ENCODE assay signal across 8 cellular contexts in the genomic region with DNA sequence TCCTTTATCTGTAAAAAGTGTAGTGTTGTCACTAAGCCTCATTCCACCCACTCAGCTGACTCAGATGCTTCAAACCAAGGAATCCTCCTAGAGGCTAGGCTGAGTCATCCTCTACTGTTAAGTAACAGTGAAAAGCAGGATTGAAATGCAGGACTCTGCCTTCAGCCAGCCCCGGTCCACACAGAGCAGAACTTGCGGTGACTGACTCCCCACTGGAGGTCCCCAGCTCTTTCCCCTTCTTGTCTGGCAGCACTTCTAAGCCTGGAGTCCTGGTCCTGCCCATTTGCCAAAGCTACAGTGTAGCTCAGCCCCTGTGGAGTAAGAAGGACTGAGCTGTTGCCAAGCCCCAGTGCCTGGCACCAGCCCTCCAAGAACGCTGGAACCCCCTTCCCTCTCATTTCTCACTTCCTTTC. TPM values are rescaled to one million over a fixed set of nuclear protein-coding genes. Genes with fewer than 3 reads are reported as not detected.
DNase-seq lines count a peak whose midpoint lies in the region; TF ChIP-seq lines count a peak whose summit lies in the region.

No MANE protein-coding gene starts in this region.

- H2AFZ ChIP-seq in trophoblast cell (ENCODE audit: insufficient read depth, low read length, poor library complexity) = no peak overlapping the region

- H3K9me3 ChIP-seq in esophagus squamous epithelium (no peaks in the 10 kb centered on the region), trophoblast cell (ENCODE audit: insufficient read depth, low read depth, low read length) (peaks cover 5% of the 10 kb centered on the region)

- H3K79me1 ChIP-seq in trophoblast cell (ENCODE audit: low read length) = peaks cover 2% of the 10 kb centered on the region

- intact Hi-C loops in esophagus squamous epithelium (cut with DNase I) = no loop called here

- H4K91ac ChIP-seq in trophoblast cell (ENCODE audit: low read depth, low read length) = peak overlapping the region; percentile 1

- no peak overlapping the region for H3K4ac ChIP-seq in trophoblast cell (ENCODE audit: low read depth, low read length)

- no peak overlapping the region for H3K14ac ChIP-seq in trophoblast cell (ENCODE audit: low read length)

- H3K9me3 Mint-ChIP-seq in HFFc6 = no peaks in the 10 kb centered on the region

- H3K27me3 ChIP-seq in esophagus squamous epithelium (no peaks in the 10 kb centered on the region), trophoblast cell (ENCODE audit: insufficient read depth, low read length) (no peaks in the 10 kb centered on the region)

- no peak overlapping the region for H3K23ac ChIP-seq in trophoblast cell (ENCODE audit: low read length)

- H4K8ac ChIP-seq in trophoblast cell (ENCODE audit: low read depth, low read length) = no peak overlapping the region

- H3K36me3 ChIP-seq in esophagus squamous epithelium (no peaks in the 10 kb centered on the region), trophoblast cell (ENCODE audit: control insufficient read depth in 1 of 2, insufficient read depth in 2 of 2, low read length in 2 of 2) (no peaks in the 10 kb centered on the region)

- H3K4me1 ChIP-seq in esophagus squamous epithelium = peaks cover 31 to 92% (median 55%) of the 10 kb centered on the region in 3 donors
- peaks cover 22 to 36% of the 10 kb centered on the region in 2 experiments for H3K4me1 ChIP-seq in trophoblast cell (ENCODE audit: control insufficient read depth in 1 of 2, insufficient read depth in 2 of 2, low read length in 2 of 2)

- H3K4me3 ChIP-seq in esophagus squamous epithelium = peak overlapping the region; percentile 34 to 63 (median 47)
- no peak overlapping the region for H3K4me3 ChIP-seq in trophoblast cell (ENCODE audit: low read depth, low read length)

- H2AK5ac ChIP-seq in trophoblast cell (ENCODE audit: low read length) = no peak overlapping the region

- no peaks in the 10 kb centered on the region for H3K79me2 ChIP-seq in trophoblast cell (ENCODE audit: control insufficient read depth, insufficient read depth, low read length, poor library complexity)

- H3K4me3 Mint-ChIP-seq in HFFc6 = peak overlapping the region; percentile 85

- H3K27ac ChIP-seq in esophagus squamous epithelium = peak overlapping the region; percentile 79 to 95 (median 88)
- peak overlapping the region; percentile 9 for H3K27ac ChIP-seq in trophoblast cell (ENCODE audit: low read depth, low read length)

- H3K27ac Mint-ChIP-seq in HFFc6 = peak overlapping the region; percentile 88

- no peaks in the 10 kb centered on the region for H3K36me3 Mint-ChIP-seq in HFFc6 (ENCODE audit: low read depth)

- peak overlapping the region; percentile 7 for H2BK5ac ChIP-seq in trophoblast cell (ENCODE audit: low read depth, low read length, poor library complexity)

- 10 to 22% methylated on average over 3 of the region's 3 CpGs for whole genome bisulfite sequencing in esophagus squamous epithelium, 2 donors
- WGBS in trophoblast cell (ENCODE audit: extremely low coverage, insufficient coverage, insufficient read length) = no CpG with 5 or more reads among the region's 3 CpGs

- H3K4me2 ChIP-seq in trophoblast cell (ENCODE audit: low read length) = no peak overlapping the region

- H2BK12ac ChIP-seq in trophoblast cell (ENCODE audit: low read length) = no peak overlapping the region

- no peak overlapping the region for H2BK120ac ChIP-seq in trophoblast cell (ENCODE audit: insufficient read depth, low read length, poor library complexity)

- no peak overlapping the region for H3K18ac ChIP-seq in trophoblast cell (ENCODE audit: low read length)

- no peak overlapping the region for H4K12ac ChIP-seq in trophoblast cell (ENCODE audit: low read depth, low read length)

- peaks cover 6% of the 10 kb centered on the region for H3K27me3 Mint-ChIP-seq in HFFc6 (ENCODE audit: insufficient read depth)

- peak in 1 of 4 donors; percentile 51 for TF ChIP-seq POLR2A in esophagus squamous epithelium (IDR thresholded peaks at IDR 0.05)

- TF ChIP-seq CTCF in HFFc6 (IDR thresholded peaks at IDR 0.05) = no peak
- TF ChIP-seq CTCF in esophagus squamous epithelium (IDR thresholded peaks at IDR 0.05) = no peak

- DNase-seq in HFFc6 (peak; percentile 95), SW 1271 (lab: John Stamatoyannopoulos, UW) (peak; percentile 16 to 61), esophagus squamous epithelium (lab: John Stamatoyannopoulos, UW) (no peak), trophoblast cell (peak; percentile 82 to 94), NAMALWA (ENCODE audit: low spot score) (no peak), DMS 273 (lab: John Stamatoyannopoulos, UW; ENCODE audit: unreplicated experiment) (no peak), NCI-H82 treated with DMSO at 0.1 percent for 48 hours (lab: John Stamatoyannopoulos, UW; ENCODE audit: unreplicated experiment) (no peak), NCI-H2196 (lab: John Stamatoyannopoulos, UW; ENCODE audit: unreplicated experiment) (no peak)

- H3K9ac ChIP-seq in trophoblast cell (ENCODE audit: low read length) = no peak overlapping the region

- peaks cover 53% of the 10 kb centered on the region for H3K4me1 Mint-ChIP-seq in HFFc6 (ENCODE audit: low read depth)

RNA-seq across cellular contexts. Expression of gene RAB7B, which starts 1.7 kb away (rescaled TPM):
- 1 to 10 TPM; 2.6 to 6.6 (median 5.3) TPM for total RNA-seq in HFFc6 (2021; fragmentation: NEBNext Ultra II Directional; extraction: Animal tissue kit (Norgen Biotek cat#: 25700))
- 10 to 100 TPM; 15.8 to 24.2 (median 21.4) TPM for total RNA-seq in esophagus squamous epithelium
- 2.4 and 2.6 TPM in 2 replicates for polyA plus RNA-seq in trophoblast cell (2013)

RNA-seq across cellular contexts. Expression of gene CTSE, which starts 22.2 kb away (rescaled TPM):
- total RNA-seq in HFFc6 (2021; fragmentation: NEBNext Ultra II Directional; extraction: Animal tissue kit (Norgen Biotek cat#: 25700)) = not detected
- under 1 TPM in 3 of 4 donors, not detected in 1; 0.32 to 0.48 (median 0.38) TPM for total RNA-seq in esophagus squamous epithelium
- 0.73 and 0.93 TPM in 2 replicates for polyA plus RNA-seq in trophoblast cell (2013)

RNA-seq across cellular contexts. Expression of gene RHEX, which starts 51.5 kb away (rescaled TPM):
- total RNA-seq in HFFc6 (2021; fragmentation: NEBNext Ultra II Directional; extraction: Animal tissue kit (Norgen Biotek cat#: 25700)) = not detected
- total RNA-seq in esophagus squamous epithelium = 10 to 100 TPM in 1 of 4 donors, 1 to 10 TPM in 1, under 1 TPM in 1, not detected in 1; 0.72 to 21.9 (median 4.5) TPM
- polyA plus RNA-seq in trophoblast cell (2013) = not detected in 2 replicates

RNA-seq across cellular contexts. Expression of gene SLC26A9, which starts 58.2 kb away (rescaled TPM):
- not detected for total RNA-seq in HFFc6 (2021; fragmentation: NEBNext Ultra II Directional; extraction: Animal tissue kit (Norgen Biotek cat#: 25700))
- 10 to 100 TPM in 1 of 4 donors, under 1 TPM in 3; 0.19 to 22.8 (median 0.38) TPM for total RNA-seq in esophagus squamous epithelium
- 0.01 TPM in 1 of 2 replicates, not detected in the other for polyA plus RNA-seq in trophoblast cell (2013)

Comparison
In these comparisons a context has a peak if more than half of its experiments do, and no peak if none do; other contexts are left out.
1. DNase-seq: peak in HFFc6 (single experiment), SW 1271 (2 of 2) and trophoblast cell (2 of 2); none in esophagus squamous epithelium (single experiment), NAMALWA (single experiment), DMS 273 (single experiment), NCI-H82 treated with DMSO at 0.1 percent for 48 hours (single experiment) and NCI-H2196 (single experiment).